17 cellular contexts compared by ENCODE assay signal in the genomic region with DNA sequence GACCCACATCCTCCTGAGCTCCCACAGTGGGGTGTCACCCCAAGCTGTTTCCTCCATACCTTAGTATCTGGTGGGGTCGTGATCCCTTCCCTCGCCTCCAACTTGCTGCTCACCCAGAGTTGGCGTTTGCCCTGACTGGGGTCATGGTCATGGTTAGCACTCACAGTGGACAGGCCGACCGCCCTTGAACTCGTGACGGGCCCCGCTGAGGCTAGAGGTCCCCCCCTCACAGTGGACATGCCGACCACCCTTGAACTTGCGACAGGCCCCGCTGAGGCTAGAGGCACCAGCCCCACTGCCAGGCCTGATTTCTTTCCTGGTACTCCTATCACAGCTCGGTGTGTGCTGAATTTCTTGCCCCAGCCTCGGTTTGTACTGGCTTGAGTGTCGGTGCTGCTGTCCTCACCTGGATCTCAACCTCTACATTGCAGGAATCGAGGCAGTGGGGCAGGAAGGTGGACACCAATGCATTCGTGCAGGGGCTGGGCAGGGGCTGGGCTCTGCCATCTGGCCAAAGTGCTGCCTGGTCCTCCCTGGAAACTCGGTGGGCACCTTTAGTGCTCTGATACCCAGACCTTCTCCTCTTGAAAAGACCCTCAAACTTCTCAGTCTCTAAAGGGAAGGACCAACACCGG. TPM values are rescaled to one million over a fixed set of nuclear protein-coding genes. Genes with fewer than 3 reads are reported as not detected.
"Had no signal": no experiment of that assay in that cellular context is flagged by ENCODE, and none has a peak within 500 bp of the region (broad histone marks: within the 10 kb centered on the region; RNA-seq: fewer than 3 reads in every experiment).

No MANE protein-coding gene starts in this region.

- DNase-seq: cerebellar nuclear complex; effector CD4-positive, alpha-beta T cell; hypothalamus; immature natural killer cell; ovary; stimulated activated CD4-positive, alpha-beta T cell treated with anti-CD3 and anti-CD28 coated beads, Interleukin-2, amount 100 ng/mL, for 24 hours; stimulated activated CD4-positive, alpha-beta T cell treated with anti-CD3 and anti-CD28 coated beads, Interleukin-4, amount 100 ng/mL, for 24 hours; stimulated activated naive CD8-positive, alpha-beta T cell treated with anti-CD3 and anti-CD28 coated beads, Interleukin-15, Interleukin-2, amounts not matched to agents 100 U/mL and 50 U/mL, for 24 hours; substantia nigra; testis; tibial artery had no signal

- ATAC-seq: left lobe of liver had no signal

- H3K36me3 ChIP-seq: neural progenitor cell, ovary, right lobe of liver, tibial artery had no signal

- H3K27me3 ChIP-seq: neural progenitor cell, ovary, right lobe of liver, testis, tibial artery had no signal

- H3K27ac ChIP-seq: dorsolateral prefrontal cortex, neural progenitor cell, ovary, right lobe of liver, testis, tibial artery had no signal

- H2AFZ ChIP-seq: neural progenitor cell had no signal

- H3K4me1 ChIP-seq: neural progenitor cell, right lobe of liver, testis, tibial artery had no signal

- H3K9me3 ChIP-seq: ovary, right lobe of liver, testis, tibial artery had no signal

- H3K4me2 ChIP-seq: neural progenitor cell, smooth muscle cell had no signal

- H3K4me3 ChIP-seq: dorsolateral prefrontal cortex, lung, neural progenitor cell, ovary, right lobe of liver, smooth muscle cell, testis, tibial artery had no signal

RNA-seq across cellular contexts. Expression of gene AJAP1, which starts 37.5 kb away (rescaled TPM):
- polyA plus RNA-seq: immature natural killer cell had no signal
